In genomic region chr22:48633996-48634836, GRCh38 we compare ENCODE assay signal across 25 cellular contexts.
"Had no signal": no experiment of that assay in that cellular context is flagged by ENCODE, and none has a peak within 500 bp of the region (broad histone marks: within the 10 kb centered on the region; RNA-seq: fewer than 3 reads in every experiment).

No MANE protein-coding gene starts in this region.

- H3K4me3 ChIP-seq: left ventricle myocardium inferior, lung, ovary, right atrium auricular region, skin epidermis, stomach, suprapubic skin, thoracic aorta, tibial artery, upper lobe of right lung had no signal

- H3K9me3 ChIP-seq: left ventricle myocardium inferior, ovary, right atrium auricular region, stomach, suprapubic skin, thoracic aorta, tibial artery, upper lobe of right lung had no signal

- H3K27me3 ChIP-seq: ovary, right atrium auricular region had no signal

- ATAC-seq: natural killer cell; sciatic nerve; stimulated activated naive B cell treated with anti-CD40 and anti-IgM and Interleukin-4, amounts not matched to agents 10 μg/mL and 1 μg/mL and 100 μg/mL, for 72 hours; stimulated activated naive CD8-positive, alpha-beta T cell treated with anti-CD3 and anti-CD28 coated beads, Interleukin-15, Interleukin-2, amounts not matched to agents 100 U/mL and 50 U/mL, for 24 hours; upper lobe of right lung had no signal

- H3K9me3 Mint-ChIP-seq: mesothelial cell of epicardium; naive B cell; natural killer cell; nephron progenitor cell; stimulated activated naive B cell treated with anti-CD40 and anti-IgM and Interleukin-4, amounts not matched to agents 10 μg/mL and 1 μg/mL and 100 μg/mL, for 72 hours had no signal

- H3K4me1 ChIP-seq: left ventricle myocardium inferior, right atrium auricular region, tibial artery, upper lobe of right lung had no signal

- H3K27ac Mint-ChIP-seq: mesothelial cell of epicardium; natural killer cell; progenitor cell of endocrine pancreas; stimulated activated naive B cell treated with anti-CD40 and anti-IgM and Interleukin-4, amounts not matched to agents 10 μg/mL and 1 μg/mL and 100 μg/mL, for 72 hours had no signal

- DNase-seq: islet precursor cell; left ventricle myocardium inferior; mesendoderm; naive B cell; natural killer cell; nephron progenitor cell; ovary; stimulated activated CD4-positive, alpha-beta T cell treated with anti-CD3 and anti-CD28 coated beads, Interleukin-12 subunit alpha, Interleukin-12 subunit beta, amount 100 ng/mL, for 4 hours; stimulated activated CD4-positive, alpha-beta T cell treated with anti-CD3 and anti-CD28 coated beads, Interleukin-15, amount 100 ng/mL, for 24 hours; stimulated activated CD4-positive, alpha-beta T cell treated with anti-CD3 and anti-CD28 coated beads, Interleukin-2, amount 100 ng/mL, for 24 hours; stimulated activated CD4-positive, alpha-beta T cell treated with anti-CD3 and anti-CD28 coated beads, Interleukin-4, amount 100 ng/mL, for 1 hour; stimulated activated naive B cell treated with anti-CD40 and anti-IgM and Interleukin-4, amounts not matched to agents 10 μg/mL and 1 μg/mL and 100 μg/mL, for 72 hours; stimulated activated naive CD8-positive, alpha-beta T cell treated with anti-CD3 and anti-CD28 coated beads, Interleukin-15, Interleukin-2, amounts not matched to agents 100 U/mL and 50 U/mL, for 24 hours; stomach; tibial artery; trophoblast cell; upper lobe of right lung had no signal

- H3K4me3 Mint-ChIP-seq: mesothelial cell of epicardium; naive B cell; natural killer cell; nephron progenitor cell; stimulated activated naive B cell treated with anti-CD40 and anti-IgM and Interleukin-4, amounts not matched to agents 10 μg/mL and 1 μg/mL and 100 μg/mL, for 72 hours had no signal

- H3K36me3 Mint-ChIP-seq: mesothelial cell of epicardium; naive B cell; natural killer cell; stimulated activated naive B cell treated with anti-CD40 and anti-IgM and Interleukin-4, amounts not matched to agents 10 μg/mL and 1 μg/mL and 100 μg/mL, for 72 hours had no signal

- H3K4me1 Mint-ChIP-seq: natural killer cell had no signal

- H3K27ac ChIP-seq: left ventricle myocardium inferior, ovary, right atrium auricular region, skin epidermis, stomach, suprapubic skin, thoracic aorta, tibial artery, upper lobe of right lung had no signal

- H3K27me3 Mint-ChIP-seq: progenitor cell of endocrine pancreas; stimulated activated naive B cell treated with anti-CD40 and anti-IgM and Interleukin-4, amounts not matched to agents 10 μg/mL and 1 μg/mL and 100 μg/mL, for 72 hours had no signal

- H3K36me3 ChIP-seq: left ventricle myocardium inferior, ovary, right atrium auricular region, stomach, suprapubic skin, thoracic aorta, tibial artery, upper lobe of right lung had no signal
